Comparison of ENCODE assay signal across 1 cellular context in genomic region chr19:17860993-17861360, GRCh38.
TF ChIP-seq lines count a peak whose summit lies in the region.

No MANE protein-coding gene starts in this region.

TF ChIP-seq in GM12891, 5 proteins besides CTCF, POLR2A, EP300 and RAD21:
- TF ChIP-seq SPI1 (IDR thresholded peaks at IDR 0.05; ENCODE audit: low read depth, low read length): no peak
- no peak for TF ChIP-seq TAF1 (IDR thresholded peaks at IDR 0.05; ENCODE audit: low read depth, low read length)
- TF ChIP-seq POU2F2 (IDR thresholded peaks at IDR 0.05; ENCODE audit: low read depth, low read length): no peak
- no peak for TF ChIP-seq PAX5 (IDR thresholded peaks at IDR 0.05; ENCODE audit: insufficient read depth, low read length, severe bottlenecking)
- TF ChIP-seq POLR2AphosphoS5 (IDR thresholded peaks at IDR 0.05; ENCODE audit: low read depth, low read length): no peak
